In genomic region chr22:41541484-41541883, GRCh38 we compare ENCODE assay signal across 1 cellular context.
TF ChIP-seq lines count a peak whose summit lies in the region.

No MANE protein-coding gene starts in this region.

TF ChIP-seq in GM12878, 131 proteins besides CTCF, POLR2A, EP300 and RAD21:
- TF ChIP-seq SIX5 (IDR thresholded peaks at IDR 0.05; ENCODE audit: low read depth, low read length, severe bottlenecking) (no peak), WRNIP1 (IDR thresholded peaks at IDR 0.05; ENCODE audit: borderline replicate concordance, low read depth, low read length) (0 out of 2 replicates have a peak, but pooled peaks have one; percentile 11), ZNF217 (IDR thresholded peaks at IDR 0.05) (no peak)
